ENCODE assay signal across 26 cellular contexts in genomic region chr4:48071171-48071570, GRCh38. TPM values are rescaled to one million over a fixed set of nuclear protein-coding genes. Genes with fewer than 3 reads are reported as not detected.
DNase-seq lines count a peak whose midpoint lies in the region; ATAC-seq and TF ChIP-seq lines count a peak whose summit lies in the region.
"Had no signal": no experiment of that assay in that cellular context is flagged by ENCODE, and none has a peak within 500 bp of the region (broad histone marks: within the 10 kb centered on the region; RNA-seq: fewer than 3 reads in every experiment).

No MANE protein-coding gene starts in this region.

- H3K4me1 Mint-ChIP-seq in Caco-2 (ENCODE audit: low read depth, unreplicated experiment), result peaks cover 21% of the 10 kb centered on the region
- H3K4me1 Mint-ChIP-seq: activated naive CD4-positive, alpha-beta T cell treated with anti-CD3 and anti-CD28 coated beads, Interleukin-2, amount 10 ng/mL, durations not matched to agents 7 days and 5 days had no signal

- no peak overlapping the region for H3K9ac ChIP-seq in HUES48 (ENCODE audit: low read depth, low read length)

- TF ChIP-seq CTCF in Caco-2 (IDR thresholded peaks at IDR 0.05; ENCODE audit: insufficient read depth in 1 of 2, low read depth in 1 of 2, low read length in 1 of 2, severe bottlenecking in 1 of 2, unreplicated experiment in 1 of 2) (no peak), cardiac fibroblast (IDR thresholded peaks at IDR 0.05; ENCODE audit: low read depth, low read length) (no peak)

- H3K4me3 Mint-ChIP-seq in Caco-2 (ENCODE audit: unreplicated experiment), result peak overlapping the region; percentile 35
- H3K4me3 Mint-ChIP-seq: activated CD4-positive, alpha-beta T cell treated with anti-CD3 and anti-CD28 coated beads for 36 hours; activated naive CD4-positive, alpha-beta T cell treated with anti-CD3 and anti-CD28 coated beads, Interleukin-2, amount 10 ng/mL, durations not matched to agents 7 days and 5 days; HFFc6 had no signal

- peaks cover 9% of the 10 kb centered on the region for H3K36me3 Mint-ChIP-seq in Caco-2 (ENCODE audit: insufficient read depth, unreplicated experiment)

- BruUV-seq in Caco-2 (replicated peaks; lab: Mats Ljungman, UMichigan), result no TSS peak

- peak overlapping the region; percentile 12 for H3K27ac ChIP-seq in HUES48 (ENCODE audit: low read depth, low read length)
- H3K27ac ChIP-seq: esophagus muscularis mucosa, PC-9, sigmoid colon, upper lobe of right lung had no signal

- peak overlapping the region; percentile 84 for H3K27ac Mint-ChIP-seq in Caco-2 (ENCODE audit: unreplicated experiment)
- H3K27ac Mint-ChIP-seq: activated CD4-positive, alpha-beta T cell treated with anti-CD3 and anti-CD28 coated beads for 36 hours; activated naive CD4-positive, alpha-beta T cell treated with anti-CD3 and anti-CD28 coated beads, Interleukin-2, amount 10 ng/mL, durations not matched to agents 7 days and 5 days; HFFc6 had no signal

- H3K4me3 ChIP-seq in Caco-2 (ENCODE audit: low read depth, low read length) (no peak overlapping the region), HUES48 (ENCODE audit: low read depth, low read length) (no peak overlapping the region), cardiac fibroblast (replicated peaks in 1 of 2; ENCODE audit: low read depth in 2 of 2, low read length in 2 of 2) (no peak overlapping the region), MG63 (no peak overlapping the region)
- H3K4me3 ChIP-seq: esophagus muscularis mucosa, PC-9, sigmoid colon, upper lobe of right lung had no signal

- no peaks in the 10 kb centered on the region for H3K27me3 ChIP-seq in Caco-2 (replicated peaks; ENCODE audit: control insufficient read depth, insufficient read depth, low read length)
- H3K27me3 ChIP-seq in HUES48 (ENCODE audit: control insufficient read depth, insufficient read depth, low read length), result no peaks in the 10 kb centered on the region
- H3K27me3 ChIP-seq in MG63, result no peaks in the 10 kb centered on the region
- H3K27me3 ChIP-seq: esophagus muscularis mucosa, sigmoid colon, upper lobe of right lung had no signal

- intact Hi-C loops in Caco-2 (cut with micrococcal nuclease; ENCODE audit: unreplicated experiment) (loop anchor here (1.0 to 5.0 kb wide), 5 partner anchors 9 to 56 kb away; partner anchors contain the start of genes CNGA1 and NIPAL1), left cardiac atrium (cut with DNase I) (no loop called here)

- H3K9me3 ChIP-seq in Caco-2, result no peaks in the 10 kb centered on the region
- H3K9me3 ChIP-seq in HUES48 (ENCODE audit: control insufficient read depth, insufficient read depth, low read length), result no peaks in the 10 kb centered on the region
- H3K9me3 ChIP-seq in MG63, result no peaks in the 10 kb centered on the region
- H3K9me3 ChIP-seq: esophagus muscularis mucosa, sigmoid colon, upper lobe of right lung had no signal

- no peaks in the 10 kb centered on the region for H3K9me3 Mint-ChIP-seq in Caco-2 (ENCODE audit: unreplicated experiment)
- H3K9me3 Mint-ChIP-seq: activated naive CD4-positive, alpha-beta T cell treated with anti-CD3 and anti-CD28 coated beads, Interleukin-2, amount 10 ng/mL, durations not matched to agents 7 days and 5 days; HFFc6 had no signal

- H3K27me3 Mint-ChIP-seq in Caco-2 (ENCODE audit: insufficient read depth, unreplicated experiment), result no peaks in the 10 kb centered on the region
- H3K27me3 Mint-ChIP-seq: activated CD4-positive, alpha-beta T cell treated with anti-CD3 and anti-CD28 coated beads for 36 hours; activated naive CD4-positive, alpha-beta T cell treated with anti-CD3 and anti-CD28 coated beads, Interleukin-2, amount 10 ng/mL, durations not matched to agents 7 days and 5 days had no signal

- CTCF ChIA-PET in Caco-2 (lab: Charles Lee), result interaction anchor here (0.7 to 1.2 kb wide), 5 partner anchors 12 to 144 kb away, joined by 3 to 8 read pairs (median 3); no protein-coding TSS in a partner anchor

- DNase-seq in Caco-2 (peak; percentile 78 to 87), cardiac fibroblast (ENCODE audit: low read depth in 2 of 2) (peak; percentile 31 to 67), kidney tubule cell (ENCODE audit: low spot score) (peak; percentile 50), left cardiac atrium (no peak), MG63 (no peak)
- DNase-seq: activated CD4-positive, alpha-beta T cell treated with anti-CD3 and anti-CD28 coated beads for 36 hours; activated naive CD4-positive, alpha-beta T cell treated with anti-CD3 and anti-CD28 coated beads, Interleukin-2, amount 10 ng/mL, durations not matched to agents 7 days and 5 days; activated T-cell treated with anti-CD3 and anti-CD28 coated beads, Interleukin-2, amount 50 U/mL, for 48 hours; aorta; C1 segment of cervical spinal cord; effector CD4-positive, alpha-beta T cell; HFFc6; Karpas-422; NCI-H1048; NCI-H1930; sigmoid colon; stimulated activated CD8-positive, alpha-beta memory T cell treated with anti-CD3 and anti-CD28 coated beads, Interleukin-4, amount 100 ng/mL, for 48 hours; upper lobe of right lung had no signal

- H3K4me1 ChIP-seq in Caco-2 (peaks cover 44% of the 10 kb centered on the region), HUES48 (ENCODE audit: control insufficient read depth, insufficient read depth, low read length) (no peaks in the 10 kb centered on the region)
- H3K4me1 ChIP-seq: esophagus muscularis mucosa, sigmoid colon, upper lobe of right lung had no signal

- ATAC-seq in left cardiac atrium (no peak), GM21717 (IDR thresholded peaks at IDR 0.05; ENCODE audit: unreplicated experiment) (no peak), GM21423 (IDR thresholded peaks at IDR 0.05; ENCODE audit: unreplicated experiment) (no peak)
- ATAC-seq: activated CD4-positive, alpha-beta T cell treated with anti-CD3 and anti-CD28 coated beads for 36 hours; left lobe of liver; upper lobe of right lung had no signal

- POLR2A ChIA-PET in Caco-2 (lab: Charles Lee), result interaction anchor here (0.6 kb wide), 1 partner anchor 25 kb away, joined by 3 read pairs; no protein-coding TSS in a partner anchor

- H3K36me3 ChIP-seq in Caco-2 (ENCODE audit: control insufficient read depth, insufficient read depth, low read length) (no peaks in the 10 kb centered on the region), HUES48 (ENCODE audit: control insufficient read depth, insufficient read depth, low read length) (no peaks in the 10 kb centered on the region), MG63 (no peaks in the 10 kb centered on the region)
- H3K36me3 ChIP-seq: esophagus muscularis mucosa, sigmoid colon, upper lobe of right lung had no signal

RNA-seq across cellular contexts. Expression of gene NIPAL1, which starts 54.6 kb away (rescaled TPM):
- 17.0 and 18.1 TPM in 2 replicates for total RNA-seq in Caco-2 (2022)
- total RNA-seq in left cardiac atrium, result 1 to 10 TPM in 1 of 2 donors, under 1 TPM in 1; 0.53 to 1.5 TPM
- 0.13 and 0.42 TPM in 2 replicates for total RNA-seq in MG63 (2014; rRNA removed; shearing (Covaris generic); ENCODE audit: low replicate concordance)

RNA-seq across cellular contexts. Expression of gene CNGA1, which starts 54.7 kb away (rescaled TPM):
- 1.5 and 1.8 TPM in 2 replicates for total RNA-seq in Caco-2 (2022)
- under 1 TPM; 0.12 to 0.92 TPM for total RNA-seq in left cardiac atrium
- not detected in 2 replicates for total RNA-seq in MG63 (2014; rRNA removed; shearing (Covaris generic); ENCODE audit: low replicate concordance)
- total RNA-seq: glomerular endothelial cell; HFFc6; T-helper 1 cell treated with Interleukin-12 subunit alpha and Interleukin-12 subunit beta and Interleukin-4 antibody, amounts not matched to agents 30 ng/mL and 1 ng/mL, for 36 hours; upper lobe of right lung had no signal

Comparison
In these comparisons a context has a peak if more than half of its experiments do, and no peak if none do; other contexts are left out.
1. DNase-seq: peak in Caco-2 (2 of 2), cardiac fibroblast (2 of 2) and kidney tubule cell (single experiment); none in left cardiac atrium (single experiment) and MG63 (single experiment).